ENCODE assay signal across 9 cellular contexts in genomic region chr11:2691991-2692841, GRCh38. TPM values are rescaled to one million over a fixed set of nuclear protein-coding genes. Genes with fewer than 3 reads are reported as not detected.
DNase-seq lines count a peak whose midpoint lies in the region; ATAC-seq and TF ChIP-seq lines count a peak whose summit lies in the region.
"Had no signal": no experiment of that assay in that cellular context is flagged by ENCODE, and none has a peak within 500 bp of the region (broad histone marks: within the 10 kb centered on the region; RNA-seq: fewer than 3 reads in every experiment).

No MANE protein-coding gene starts in this region.

- H3K27ac ChIP-seq in RWPE2 (ENCODE audit: poor library complexity, severe bottlenecking): no peak overlapping the region

- H3K27me3 ChIP-seq in BE2C (no peaks in the 10 kb centered on the region), RWPE2 (ENCODE audit: insufficient read depth, poor library complexity, severe bottlenecking) (no peaks in the 10 kb centered on the region)

- peak; percentile 50 for TF ChIP-seq CTCF in BE2C (IDR thresholded peaks at IDR 0.05; ENCODE audit: low read depth, low read length)
- TF ChIP-seq CTCF in RWPE2 (IDR thresholded peaks at IDR 0.05; ENCODE audit: poor library complexity, severe bottlenecking): peak; percentile 47

- H3K4me1 ChIP-seq in BE2C (no peaks in the 10 kb centered on the region), RWPE2 (ENCODE audit: insufficient read depth, poor library complexity, severe bottlenecking) (peaks cover 2% of the 10 kb centered on the region)

- DNase-seq in BE2C (no peak), HT-29 (ENCODE audit: low spot score) (peak; percentile 35), RWPE2 (ENCODE audit: low spot score) (peak; percentile 33), left lobe of liver (ENCODE audit: low spot score) (no peak), SKM-1 treated with dmso at 0.1 percent for 144 hours (lab: John Stamatoyannopoulos, UW; ENCODE audit: unreplicated experiment) (no peak), NK-92 (lab: John Stamatoyannopoulos, UW; ENCODE audit: unreplicated experiment) (no peak), foreskin melanocyte (no peak)
- DNase-seq: GDM1 had no signal

- peak; percentile 27; the same call in 2 of the 3 replicates for ATAC-seq in RWPE2 (ENCODE audit: low read depth)
- ATAC-seq in left lobe of liver: peak; percentile 69
- no peak for ATAC-seq in HG03045 (IDR thresholded peaks at IDR 0.05; ENCODE audit: unreplicated experiment)

- H3K36me3 ChIP-seq in BE2C (no peaks in the 10 kb centered on the region; the same call in 1 of the 2 replicates), RWPE2 (ENCODE audit: low read depth) (no peaks in the 10 kb centered on the region; the same call in 1 of the 2 replicates)

- H3K9me3 ChIP-seq in BE2C (no peaks in the 10 kb centered on the region), RWPE2 (ENCODE audit: severe bottlenecking) (no peaks in the 10 kb centered on the region)

- H3K4me3 ChIP-seq in BE2C (ENCODE audit: low read depth, low read length) (no peak overlapping the region), RWPE2 (ENCODE audit: severe bottlenecking) (no peak overlapping the region)

RNA-seq across cellular contexts. Expression of gene KCNQ1OT1, which starts 7.6 kb away (rescaled TPM):
- 0.43 TPM for polyA plus RNA-seq in BE2C (2012; ENCODE audit: insufficient read depth, insufficient read length, low read depth)
- total RNA-seq in HT-29 (2014; rRNA removed; shearing (Covaris generic)): 3.0 and 3.2 TPM in 2 replicates
- 1.2 TPM for total RNA-seq in left lobe of liver

Comparison
In these comparisons a context has a peak if more than half of its experiments do, and no peak if none do; other contexts are left out.
1. DNase-seq: peak in HT-29 (single experiment) and RWPE2 (single experiment); none in BE2C (single experiment), left lobe of liver (single experiment), SKM-1 treated with dmso at 0.1 percent for 144 hours (single experiment), NK-92 (single experiment) and foreskin melanocyte (single experiment).